In the genomic region with DNA sequence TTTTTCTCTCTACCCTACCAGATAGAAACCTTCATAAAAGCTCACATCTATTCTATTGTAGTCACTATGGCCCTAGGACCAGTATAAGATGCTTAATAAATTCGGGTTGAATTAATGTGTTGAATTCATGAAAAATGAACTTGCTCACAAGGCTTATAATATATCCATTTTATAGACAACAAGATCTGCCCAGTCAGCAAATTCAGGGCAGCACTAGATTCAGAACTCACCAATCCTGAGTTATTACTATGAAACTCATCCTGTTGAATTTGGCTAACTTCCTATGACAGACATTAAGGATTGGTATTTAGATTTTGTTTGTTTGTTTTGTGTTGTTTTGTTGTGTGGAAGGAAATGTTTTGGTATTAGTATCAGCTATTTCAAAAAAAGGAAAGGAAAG, we compare ENCODE assay signal across 1 cellular context.
TF ChIP-seq lines count a peak whose summit lies in the region.

No MANE protein-coding gene starts in this region.

TF ChIP-seq in K562, 482 proteins besides CTCF, POLR2A, EP300 and RAD21 (continued from another document):
- TF ChIP-seq, protein P1, sequence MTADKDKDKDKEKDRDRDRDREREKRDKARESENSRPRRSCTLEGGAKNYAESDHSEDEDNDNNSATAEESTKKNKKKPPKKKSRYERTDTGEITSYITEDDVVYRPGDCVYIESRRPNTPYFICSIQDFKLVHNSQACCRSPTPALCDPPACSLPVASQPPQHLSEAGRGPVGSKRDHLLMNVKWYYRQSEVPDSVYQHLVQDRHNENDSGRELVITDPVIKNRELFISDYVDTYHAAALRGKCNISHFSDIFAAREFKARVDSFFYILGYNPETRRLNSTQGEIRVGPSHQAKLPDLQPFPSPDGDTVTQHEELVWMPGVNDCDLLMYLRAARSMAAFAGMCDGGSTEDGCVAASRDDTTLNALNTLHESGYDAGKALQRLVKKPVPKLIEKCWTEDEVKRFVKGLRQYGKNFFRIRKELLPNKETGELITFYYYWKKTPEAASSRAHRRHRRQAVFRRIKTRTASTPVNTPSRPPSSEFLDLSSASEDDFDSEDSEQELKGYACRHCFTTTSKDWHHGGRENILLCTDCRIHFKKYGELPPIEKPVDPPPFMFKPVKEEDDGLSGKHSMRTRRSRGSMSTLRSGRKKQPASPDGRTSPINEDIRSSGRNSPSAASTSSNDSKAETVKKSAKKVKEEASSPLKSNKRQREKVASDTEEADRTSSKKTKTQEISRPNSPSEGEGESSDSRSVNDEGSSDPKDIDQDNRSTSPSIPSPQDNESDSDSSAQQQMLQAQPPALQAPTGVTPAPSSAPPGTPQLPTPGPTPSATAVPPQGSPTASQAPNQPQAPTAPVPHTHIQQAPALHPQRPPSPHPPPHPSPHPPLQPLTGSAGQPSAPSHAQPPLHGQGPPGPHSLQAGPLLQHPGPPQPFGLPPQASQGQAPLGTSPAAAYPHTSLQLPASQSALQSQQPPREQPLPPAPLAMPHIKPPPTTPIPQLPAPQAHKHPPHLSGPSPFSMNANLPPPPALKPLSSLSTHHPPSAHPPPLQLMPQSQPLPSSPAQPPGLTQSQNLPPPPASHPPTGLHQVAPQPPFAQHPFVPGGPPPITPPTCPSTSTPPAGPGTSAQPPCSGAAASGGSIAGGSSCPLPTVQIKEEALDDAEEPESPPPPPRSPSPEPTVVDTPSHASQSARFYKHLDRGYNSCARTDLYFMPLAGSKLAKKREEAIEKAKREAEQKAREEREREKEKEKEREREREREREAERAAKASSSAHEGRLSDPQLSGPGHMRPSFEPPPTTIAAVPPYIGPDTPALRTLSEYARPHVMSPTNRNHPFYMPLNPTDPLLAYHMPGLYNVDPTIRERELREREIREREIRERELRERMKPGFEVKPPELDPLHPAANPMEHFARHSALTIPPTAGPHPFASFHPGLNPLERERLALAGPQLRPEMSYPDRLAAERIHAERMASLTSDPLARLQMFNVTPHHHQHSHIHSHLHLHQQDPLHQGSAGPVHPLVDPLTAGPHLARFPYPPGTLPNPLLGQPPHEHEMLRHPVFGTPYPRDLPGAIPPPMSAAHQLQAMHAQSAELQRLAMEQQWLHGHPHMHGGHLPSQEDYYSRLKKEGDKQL (CRISPR knock-in tag; IDR thresholded peaks at IDR 0.05; ENCODE audit: borderline replicate concordance): no peak
- TF ChIP-seq MAFG (tag; conservative IDR thresholded peaks at IDR 0.05) (peak; percentile 87), FOXK2 (conservative IDR thresholded peaks at IDR 0.05 in 1 of 2, IDR thresholded peaks at IDR 0.05 in 1 of 2; ENCODE audit: low read depth in 2 of 2) (no peak), RBM25 (IDR thresholded peaks at IDR 0.05; ENCODE audit: low read depth, low read length, severe bottlenecking) (no peak), GTF2E2 (tag; IDR thresholded peaks at IDR 0.05) (no peak), SMARCA5 (IDR thresholded peaks at IDR 0.05) (no peak), MAFK (IDR thresholded peaks at IDR 0.05; ENCODE audit: low read length) (peak; percentile 97), MAFF (IDR thresholded peaks at IDR 0.05; ENCODE audit: low read length) (peak; percentile 94)
